Comparison of ENCODE assay signal across 1 cellular context in the genomic region with DNA sequence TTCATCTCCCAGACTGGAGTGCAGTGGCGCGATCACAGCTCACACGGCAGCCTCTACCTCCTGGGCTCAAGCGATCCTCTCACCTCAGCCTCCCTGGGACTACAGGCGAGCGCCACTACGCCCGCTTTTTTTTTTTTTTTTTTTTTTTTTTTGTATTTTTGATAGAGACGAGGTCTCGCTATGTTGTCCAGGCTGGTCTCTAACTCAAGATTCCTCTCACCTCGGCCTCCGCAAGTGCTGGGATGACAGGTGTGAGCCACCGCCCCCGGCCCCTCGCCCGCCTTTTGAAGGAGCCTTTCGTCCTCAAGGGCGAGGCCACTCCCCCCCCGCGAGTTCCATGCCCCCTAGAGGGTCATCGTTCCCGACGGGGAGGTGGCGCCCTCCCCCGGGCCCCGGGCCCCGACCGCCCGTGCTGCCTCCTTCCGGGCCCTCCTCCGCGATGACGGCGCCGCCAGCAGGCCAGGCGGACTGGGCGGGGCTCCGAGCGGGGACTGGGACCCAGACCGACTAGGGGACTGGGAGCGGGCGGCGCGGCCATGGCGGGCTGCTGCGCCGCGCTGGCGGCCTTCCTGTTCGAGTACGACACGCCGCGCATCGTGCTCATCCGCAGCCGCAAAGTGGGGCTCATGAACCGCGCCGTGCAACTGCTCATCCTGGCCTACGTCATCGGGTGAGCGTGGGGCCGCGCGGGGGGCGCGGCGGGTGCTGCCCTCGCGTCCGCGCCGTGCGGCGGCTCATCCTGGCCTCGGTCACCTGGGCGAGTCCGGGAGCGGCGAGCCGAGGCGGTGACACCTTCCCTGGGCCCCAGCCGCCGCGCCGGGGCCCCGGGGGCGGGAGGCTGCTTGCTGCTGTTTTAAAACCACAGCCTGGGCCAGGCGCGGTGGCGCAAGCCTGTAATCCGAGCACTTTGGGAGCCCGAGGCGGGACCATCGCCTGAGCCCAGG.
TF ChIP-seq lines count a peak whose summit lies in the region.

TSS of gene P2RX4 (plus strand) at position 501 of the 944 bp plus-strand sequence. CDS start at position 537, 36 bp downstream.

TF ChIP-seq in HepG2, 621 proteins besides CTCF, POLR2A, EP300 and RAD21 (continued from another document and continues in another):
- TF ChIP-seq AKNA (CRISPR knock-in tag; IDR thresholded peaks at IDR 0.05; ENCODE audit: borderline replicate concordance) = no peak
- TF ChIP-seq ZNF550 (CRISPR knock-in tag; IDR thresholded peaks at IDR 0.05; ENCODE audit: borderline replicate concordance) = no peak
- peak; percentile 74; the same call in 1 of the 2 replicates for TF ChIP-seq ZNF253 (CRISPR knock-in tag; IDR thresholded peaks at IDR 0.05; ENCODE audit: borderline replicate concordance)
- TF ChIP-seq ZBTB38 (CRISPR knock-in tag; IDR thresholded peaks at IDR 0.05) = peak; percentile 84
- peak; percentile 86; the same call in 1 of the 2 replicates for TF ChIP-seq LBX2 (CRISPR knock-in tag; IDR thresholded peaks at IDR 0.05; ENCODE audit: borderline replicate concordance)
- no peak for TF ChIP-seq ZNF335 (CRISPR knock-in tag; IDR thresholded peaks at IDR 0.05)
- TF ChIP-seq NCOR1 (IDR thresholded peaks at IDR 0.05; ENCODE audit: borderline replicate concordance, low read length) = no peak
- TF ChIP-seq, protein P1, sequence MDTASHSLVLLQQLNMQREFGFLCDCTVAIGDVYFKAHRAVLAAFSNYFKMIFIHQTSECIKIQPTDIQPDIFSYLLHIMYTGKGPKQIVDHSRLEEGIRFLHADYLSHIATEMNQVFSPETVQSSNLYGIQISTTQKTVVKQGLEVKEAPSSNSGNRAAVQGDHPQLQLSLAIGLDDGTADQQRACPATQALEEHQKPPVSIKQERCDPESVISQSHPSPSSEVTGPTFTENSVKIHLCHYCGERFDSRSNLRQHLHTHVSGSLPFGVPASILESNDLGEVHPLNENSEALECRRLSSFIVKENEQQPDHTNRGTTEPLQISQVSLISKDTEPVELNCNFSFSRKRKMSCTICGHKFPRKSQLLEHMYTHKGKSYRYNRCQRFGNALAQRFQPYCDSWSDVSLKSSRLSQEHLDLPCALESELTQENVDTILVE (CRISPR knock-in tag; IDR thresholded peaks at IDR 0.05) = peak; percentile 87
- TF ChIP-seq ZNF543 (CRISPR knock-in tag; IDR thresholded peaks at IDR 0.05) = peak; percentile 10; the same call in 1 of the 2 replicates
- TF ChIP-seq FOXJ3 (CRISPR knock-in tag; IDR thresholded peaks at IDR 0.05; ENCODE audit: borderline replicate concordance) = no peak
- no peak for TF ChIP-seq MLX (CRISPR knock-in tag; IDR thresholded peaks at IDR 0.05)
- no peak for TF ChIP-seq TP53 (CRISPR knock-in tag; conservative IDR thresholded peaks at IDR 0.05)
- no peak for TF ChIP-seq ZNF225 (CRISPR knock-in tag; IDR thresholded peaks at IDR 0.05)
- TF ChIP-seq, protein P2, sequence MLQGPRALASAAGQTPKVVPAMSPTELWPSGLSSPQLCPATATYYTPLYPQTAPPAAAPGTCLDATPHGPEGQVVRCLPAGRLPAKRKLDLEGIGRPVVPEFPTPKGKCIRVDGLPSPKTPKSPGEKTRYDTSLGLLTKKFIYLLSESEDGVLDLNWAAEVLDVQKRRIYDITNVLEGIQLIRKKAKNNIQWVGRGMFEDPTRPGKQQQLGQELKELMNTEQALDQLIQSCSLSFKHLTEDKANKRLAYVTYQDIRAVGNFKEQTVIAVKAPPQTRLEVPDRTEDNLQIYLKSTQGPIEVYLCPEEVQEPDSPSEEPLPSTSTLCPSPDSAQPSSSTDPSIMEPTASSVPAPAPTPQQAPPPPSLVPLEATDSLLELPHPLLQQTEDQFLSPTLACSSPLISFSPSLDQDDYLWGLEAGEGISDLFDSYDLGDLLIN (CRISPR knock-in tag; IDR thresholded peaks at IDR 0.05; ENCODE audit: borderline replicate concordance) = no peak
- TF ChIP-seq, protein P3, sequence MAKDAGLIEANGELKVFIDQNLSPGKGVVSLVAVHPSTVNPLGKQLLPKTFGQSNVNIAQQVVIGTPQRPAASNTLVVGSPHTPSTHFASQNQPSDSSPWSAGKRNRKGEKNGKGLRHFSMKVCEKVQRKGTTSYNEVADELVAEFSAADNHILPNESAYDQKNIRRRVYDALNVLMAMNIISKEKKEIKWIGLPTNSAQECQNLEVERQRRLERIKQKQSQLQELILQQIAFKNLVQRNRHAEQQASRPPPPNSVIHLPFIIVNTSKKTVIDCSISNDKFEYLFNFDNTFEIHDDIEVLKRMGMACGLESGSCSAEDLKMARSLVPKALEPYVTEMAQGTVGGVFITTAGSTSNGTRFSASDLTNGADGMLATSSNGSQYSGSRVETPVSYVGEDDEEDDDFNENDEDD (CRISPR knock-in tag; IDR thresholded peaks at IDR 0.05; ENCODE audit: borderline replicate concordance) = no peak
- TF ChIP-seq HDAC1 (CRISPR knock-in tag; IDR thresholded peaks at IDR 0.05) = no peak; the same call in none of the 2 replicates
- peak; percentile 44; the same call in 1 of the 2 replicates for TF ChIP-seq ZMAT3 (CRISPR knock-in tag; conservative IDR thresholded peaks at IDR 0.05)
- TF ChIP-seq, protein P4, sequence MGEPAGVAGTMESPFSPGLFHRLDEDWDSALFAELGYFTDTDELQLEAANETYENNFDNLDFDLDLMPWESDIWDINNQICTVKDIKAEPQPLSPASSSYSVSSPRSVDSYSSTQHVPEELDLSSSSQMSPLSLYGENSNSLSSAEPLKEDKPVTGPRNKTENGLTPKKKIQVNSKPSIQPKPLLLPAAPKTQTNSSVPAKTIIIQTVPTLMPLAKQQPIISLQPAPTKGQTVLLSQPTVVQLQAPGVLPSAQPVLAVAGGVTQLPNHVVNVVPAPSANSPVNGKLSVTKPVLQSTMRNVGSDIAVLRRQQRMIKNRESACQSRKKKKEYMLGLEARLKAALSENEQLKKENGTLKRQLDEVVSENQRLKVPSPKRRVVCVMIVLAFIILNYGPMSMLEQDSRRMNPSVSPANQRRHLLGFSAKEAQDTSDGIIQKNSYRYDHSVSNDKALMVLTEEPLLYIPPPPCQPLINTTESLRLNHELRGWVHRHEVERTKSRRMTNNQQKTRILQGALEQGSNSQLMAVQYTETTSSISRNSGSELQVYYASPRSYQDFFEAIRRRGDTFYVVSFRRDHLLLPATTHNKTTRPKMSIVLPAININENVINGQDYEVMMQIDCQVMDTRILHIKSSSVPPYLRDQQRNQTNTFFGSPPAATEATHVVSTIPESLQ (CRISPR knock-in tag; conservative IDR thresholded peaks at IDR 0.05) = no peak
- no peak for TF ChIP-seq YEATS2 (CRISPR knock-in tag; IDR thresholded peaks at IDR 0.05; ENCODE audit: borderline replicate concordance)
- TF ChIP-seq HOXA3 (CRISPR knock-in tag; IDR thresholded peaks at IDR 0.05) = peak; percentile 86
- TF ChIP-seq, protein P5, sequence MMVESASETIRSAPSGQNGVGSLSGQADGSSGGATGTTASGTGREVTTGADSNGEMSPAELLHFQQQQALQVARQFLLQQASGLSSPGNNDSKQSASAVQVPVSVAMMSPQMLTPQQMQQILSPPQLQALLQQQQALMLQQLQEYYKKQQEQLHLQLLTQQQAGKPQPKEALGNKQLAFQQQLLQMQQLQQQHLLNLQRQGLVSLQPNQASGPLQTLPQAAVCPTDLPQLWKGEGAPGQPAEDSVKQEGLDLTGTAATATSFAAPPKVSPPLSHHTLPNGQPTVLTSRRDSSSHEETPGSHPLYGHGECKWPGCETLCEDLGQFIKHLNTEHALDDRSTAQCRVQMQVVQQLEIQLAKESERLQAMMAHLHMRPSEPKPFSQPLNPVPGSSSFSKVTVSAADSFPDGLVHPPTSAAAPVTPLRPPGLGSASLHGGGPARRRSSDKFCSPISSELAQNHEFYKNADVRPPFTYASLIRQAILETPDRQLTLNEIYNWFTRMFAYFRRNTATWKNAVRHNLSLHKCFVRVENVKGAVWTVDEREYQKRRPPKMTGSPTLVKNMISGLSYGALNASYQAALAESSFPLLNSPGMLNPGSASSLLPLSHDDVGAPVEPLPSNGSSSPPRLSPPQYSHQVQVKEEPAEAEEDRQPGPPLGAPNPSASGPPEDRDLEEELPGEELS (CRISPR knock-in tag; IDR thresholded peaks at IDR 0.05) = 0 out of 2 replicates have a peak, but pooled peaks have one; percentile 22
- TF ChIP-seq NFE2L1 (CRISPR knock-in tag; IDR thresholded peaks at IDR 0.05; ENCODE audit: borderline replicate concordance) = no peak
- 0 out of 2 replicates have a peak, but pooled peaks have one; percentile 29 for TF ChIP-seq ZNF839 (CRISPR knock-in tag; IDR thresholded peaks at IDR 0.05; ENCODE audit: borderline replicate concordance)
- peak; percentile 84; the same call in 1 of the 2 replicates for TF ChIP-seq EEA1 (CRISPR knock-in tag; IDR thresholded peaks at IDR 0.05; ENCODE audit: borderline replicate concordance)
- no peak for TF ChIP-seq MNT (IDR thresholded peaks at IDR 0.05)
- TF ChIP-seq ZNF780A (CRISPR knock-in tag; IDR thresholded peaks at IDR 0.05) = no peak
- TF ChIP-seq RNF2 (conservative IDR thresholded peaks at IDR 0.05; ENCODE audit: low read depth) = peak; percentile 80; the same call in 1 of the 2 replicates
- TF ChIP-seq, protein P6, sequence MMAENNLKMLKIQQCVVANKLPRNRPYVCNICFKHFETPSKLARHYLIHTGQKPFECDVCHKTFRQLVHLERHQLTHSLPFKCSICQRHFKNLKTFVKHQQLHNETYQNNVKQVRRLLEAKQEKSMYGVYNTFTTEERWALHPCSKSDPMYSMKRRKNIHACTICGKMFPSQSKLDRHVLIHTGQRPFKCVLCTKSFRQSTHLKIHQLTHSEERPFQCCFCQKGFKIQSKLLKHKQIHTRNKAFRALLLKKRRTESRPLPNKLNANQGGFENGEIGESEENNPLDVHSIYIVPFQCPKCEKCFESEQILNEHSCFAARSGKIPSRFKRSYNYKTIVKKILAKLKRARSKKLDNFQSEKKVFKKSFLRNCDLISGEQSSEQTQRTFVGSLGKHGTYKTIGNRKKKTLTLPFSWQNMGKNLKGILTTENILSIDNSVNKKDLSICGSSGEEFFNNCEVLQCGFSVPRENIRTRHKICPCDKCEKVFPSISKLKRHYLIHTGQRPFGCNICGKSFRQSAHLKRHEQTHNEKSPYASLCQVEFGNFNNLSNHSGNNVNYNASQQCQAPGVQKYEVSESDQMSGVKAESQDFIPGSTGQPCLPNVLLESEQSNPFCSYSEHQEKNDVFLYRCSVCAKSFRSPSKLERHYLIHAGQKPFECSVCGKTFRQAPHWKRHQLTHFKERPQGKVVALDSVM (CRISPR knock-in tag; IDR thresholded peaks at IDR 0.05) = peak; percentile 55; the same call in 1 of the 2 replicates
- TF ChIP-seq KAT7 (CRISPR knock-in tag; IDR thresholded peaks at IDR 0.05; ENCODE audit: borderline replicate concordance) = no peak
- TF ChIP-seq ZNF282 (IDR thresholded peaks at IDR 0.05; ENCODE audit: partially characterized antibody) = no peak
- peak; percentile 67 for TF ChIP-seq MED1 (CRISPR knock-in tag; IDR thresholded peaks at IDR 0.05)
- no peak for TF ChIP-seq ZBTB20 (CRISPR knock-in tag; IDR thresholded peaks at IDR 0.05; ENCODE audit: borderline replicate concordance, low read depth)
- peak; percentile 87 for TF ChIP-seq ZNF766 (CRISPR knock-in tag; IDR thresholded peaks at IDR 0.05; ENCODE audit: borderline replicate concordance)
- TF ChIP-seq ZSCAN9 (CRISPR knock-in tag; IDR thresholded peaks at IDR 0.05; ENCODE audit: borderline replicate concordance) = no peak
